Comparison of ENCODE assay signal across 28 cellular contexts in genomic region chr2:49108851-49109250, GRCh38. TPM values are rescaled to one million over a fixed set of nuclear protein-coding genes. Genes with fewer than 3 reads are reported as not detected.
"Had no signal": no experiment of that assay in that cellular context is flagged by ENCODE, and none has a peak within 500 bp of the region (broad histone marks: within the 10 kb centered on the region; RNA-seq: fewer than 3 reads in every experiment).

No MANE protein-coding gene starts in this region.

- DNase-seq: colonic mucosa; cortex of kidney; effector CD8-positive, alpha-beta T cell; effector memory CD8-positive, alpha-beta T cell; endodermal cell; erythroblast; esophagus squamous epithelium; foreskin fibroblast; foreskin melanocyte; gastrocnemius medialis; glutamatergic neuron; head of caudate nucleus; heart right ventricle; hippocampal formation; left cardiac atrium; left lung; left ventricle myocardium superior; lower lobe of right lung; mesenchymal stem cell; mucosa of descending colon had no signal

- ATAC-seq: effector memory CD8-positive, alpha-beta T cell; esophagus mucosa; gastrocnemius medialis; heart right ventricle; left cardiac atrium; left lung; left ventricle myocardium superior; lower lobe of right lung; mucosa of descending colon had no signal

RNA-seq across cellular contexts. Expression of gene FSHR, which starts 45.5 kb away (rescaled TPM):
- total RNA-seq: colonic mucosa, dermis microvascular lymphatic vessel endothelial cell, esophagus mucosa, esophagus squamous epithelium, gastrocnemius medialis, glomerular endothelial cell, kidney epithelial cell, left lung, lower leg skin, lower lobe of right lung, lung microvascular endothelial cell, mesenteric fat pad, mesothelial cell of epicardium, mucosa of descending colon had no signal
